19 cellular contexts compared by ENCODE assay signal in the genomic region with DNA sequence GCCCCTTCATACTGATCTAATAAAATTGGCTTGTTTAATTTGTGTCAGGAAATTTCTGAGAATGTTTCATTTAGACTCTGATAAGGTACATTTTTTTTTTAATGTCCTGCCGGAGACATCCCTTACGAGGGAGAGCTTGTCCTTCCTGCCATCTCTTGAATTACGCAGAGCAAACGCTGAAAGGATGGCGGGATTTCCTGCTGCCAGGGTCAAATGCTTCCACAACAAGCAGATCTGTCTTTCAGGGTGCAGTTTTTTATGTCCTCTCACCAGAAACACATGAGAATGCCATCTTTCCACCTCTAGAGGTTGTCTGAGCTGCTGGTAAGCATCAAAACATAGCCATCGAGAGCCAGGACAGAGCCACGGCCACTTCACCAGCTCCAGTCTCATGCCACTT.
A peak's percentile ranks its signal among the peaks of the same experiment; 100 is the strongest.
DNase-seq lines count a peak whose midpoint lies in the region; ATAC-seq, FAIRE-seq and TF ChIP-seq lines count a peak whose summit lies in the region.
"Had no signal": no experiment of that assay in that cellular context is flagged by ENCODE, and none has a peak within 500 bp of the region (broad histone marks: within the 10 kb centered on the region; RNA-seq: fewer than 3 reads in every experiment).

No MANE protein-coding gene starts in this region.

- no peak overlapping the region for H3K4me3 ChIP-seq in ACC112 (ENCODE audit: low read depth, low read length)
- no peak overlapping the region for H3K4me3 ChIP-seq in PC-3 (ENCODE audit: low read length)
- no peak overlapping the region for H3K4me3 ChIP-seq in endothelial cell of umbilical vein (replicated peaks in 1 of 3; ENCODE audit: insufficient read depth in 1 of 3, low read depth in 1 of 3, low read length in 3 of 3)
- H3K4me3 ChIP-seq: MG63 had no signal

- no peaks in the 10 kb centered on the region for H3K79me2 ChIP-seq in ACC112 (ENCODE audit: control insufficient read depth, insufficient read depth, low read length, unreplicated experiment)
- H3K79me2 ChIP-seq in PC-3 (ENCODE audit: low read length): no peaks in the 10 kb centered on the region
- no peaks in the 10 kb centered on the region for H3K79me2 ChIP-seq in endothelial cell of umbilical vein (ENCODE audit: control insufficient read depth, insufficient read depth, low read length)

- H3K27me3 ChIP-seq in ACC112 (ENCODE audit: insufficient read depth, low read length) (no peaks in the 10 kb centered on the region), PC-3 (ENCODE audit: low read length) (no peaks in the 10 kb centered on the region), endothelial cell of umbilical vein (ENCODE audit: control insufficient read depth in 2 of 2, insufficient read depth in 2 of 2, low read length in 2 of 2) (peaks cover 0 to 1% of the 10 kb centered on the region in 2 experiments)
- H3K27me3 ChIP-seq: MG63 had no signal

- intact Hi-C loops in PC-3 (cut with micrococcal nuclease) (no loop called here), endothelial cell of umbilical vein (cut with micrococcal nuclease) (no loop called here)

- BruUV-seq in PC-3 (replicated peaks; lab: Mats Ljungman, UMichigan) (no TSS peak), endothelial cell of umbilical vein (replicated peaks; lab: Mats Ljungman, UMichigan) (no TSS peak)

- peak overlapping the region; percentile 47 for H3K4me2 ChIP-seq in PC-3 (ENCODE audit: low read length)
- H3K4me2 ChIP-seq in endothelial cell of umbilical vein (ENCODE audit: insufficient read depth, low read length): peak overlapping the region; percentile 1

- DNase-seq in PC-3 (no peak), endothelial cell of umbilical vein (ENCODE audit: low read depth, low spot score) (no peak), NCI-H446 (lab: John Stamatoyannopoulos, UW) (no peak)
- no peak for DNase-seq in activated CD4-positive, alpha-beta T cell treated with anti-CD3 and anti-CD28 coated beads, Interleukin-2, amount 50 U/mL, for 1 hour
- DNase-seq in stimulated activated CD4-positive, alpha-beta T cell treated with anti-CD3 and anti-CD28 coated beads, Interleukin-2, amount 100 ng/mL, for 24 hours: no peak
- DNase-seq: activated CD4-positive, alpha-beta T cell treated with anti-CD3 and anti-CD28 coated beads, Interleukin-2, amount 10 ng/mL, durations not matched to agents 24 days and 14 days; activated CD8-positive, alpha-beta memory T cell treated with anti-CD3 and anti-CD28 coated beads, Interleukin-2, amount 50 U/mL, for 4 hours; activated effector memory CD4-positive, alpha-beta T cell treated with anti-CD3 and anti-CD28 coated beads, Interleukin-2, amount 50 U/mL, for 16 hours; NCI-H2171; occipital lobe had no signal

- no peaks in the 10 kb centered on the region for H3K9me3 Mint-ChIP-seq in nephron
- H3K9me3 Mint-ChIP-seq: activated CD4-positive, alpha-beta T cell treated with anti-CD3 and anti-CD28 coated beads, Interleukin-2, amount 10 ng/mL, durations not matched to agents 24 days and 14 days; stimulated activated effector memory CD8-positive, alpha-beta T cell treated with anti-CD3 and anti-CD28 coated beads, Interleukin-12 subunit alpha, Interleukin-12 subunit beta, amount 100 ng/mL, for 72 hours; T-helper 1 cell treated with Interleukin-12 subunit alpha and Interleukin-12 subunit beta and Interleukin-4 antibody, amounts not matched to agents 30 μg/mL and 1 μg/mL, for 36 hours had no signal

- H2AFZ ChIP-seq in ACC112 (ENCODE audit: low read length, unreplicated experiment) (peak overlapping the region; percentile 70), PC-3 (ENCODE audit: low read length) (no peak overlapping the region), endothelial cell of umbilical vein (ENCODE audit: low read depth, low read length) (peak overlapping the region; percentile 17)

- H4K20me1 ChIP-seq in PC-3 (ENCODE audit: low read length): no peaks in the 10 kb centered on the region
- no peaks in the 10 kb centered on the region for H4K20me1 ChIP-seq in endothelial cell of umbilical vein (replicated peaks; ENCODE audit: control insufficient read depth, extremely low read depth, insufficient read depth, low read length)

- POLR2A ChIA-PET in PC-3 (lab: Charles Lee; ENCODE audit: unreplicated experiment) (no interaction called here), endothelial cell of umbilical vein (lab: Charles Lee) (no interaction called here)

- TF ChIP-seq POLR2A in endothelial cell of umbilical vein (IDR thresholded peaks at IDR 0.05; ENCODE audit: low read depth, low read length): no peak

- peaks cover 40% of the 10 kb centered on the region for H3K4me1 Mint-ChIP-seq in nephron
- H3K4me1 Mint-ChIP-seq: stimulated activated effector memory CD8-positive, alpha-beta T cell treated with anti-CD3 and anti-CD28 coated beads, Interleukin-12 subunit alpha, Interleukin-12 subunit beta, amount 100 ng/mL, for 72 hours had no signal

- H3K27ac Mint-ChIP-seq in nephron: peak overlapping the region; percentile 90 to 93 (median 93)
- H3K27ac Mint-ChIP-seq: activated CD4-positive, alpha-beta T cell treated with anti-CD3 and anti-CD28 coated beads, Interleukin-2, amount 10 ng/mL, durations not matched to agents 24 days and 14 days; stimulated activated effector memory CD8-positive, alpha-beta T cell treated with anti-CD3 and anti-CD28 coated beads, Interleukin-12 subunit alpha, Interleukin-12 subunit beta, amount 100 ng/mL, for 72 hours; T-helper 1 cell treated with Interleukin-12 subunit alpha and Interleukin-12 subunit beta and Interleukin-4 antibody, amounts not matched to agents 30 μg/mL and 1 μg/mL, for 36 hours had no signal

- H3K9ac ChIP-seq in PC-3 (ENCODE audit: low read length): no peak overlapping the region
- H3K9ac ChIP-seq in endothelial cell of umbilical vein (replicated peaks; ENCODE audit: extremely low read depth, insufficient read depth, low read length): no peak overlapping the region

- ATAC-seq in PC-3: no peak
- no peak for ATAC-seq in HG03025 (IDR thresholded peaks at IDR 0.05; ENCODE audit: low FRiP score, unreplicated experiment)
- ATAC-seq: stimulated activated effector memory CD8-positive, alpha-beta T cell treated with anti-CD3 and anti-CD28 coated beads, Interleukin-12 subunit alpha, Interleukin-12 subunit beta, amount 100 ng/mL, for 72 hours had no signal

- peaks cover 6% of the 10 kb centered on the region for H3K27me3 Mint-ChIP-seq in nephron (ENCODE audit: low read depth)

- H3K9me3 ChIP-seq in PC-3 (ENCODE audit: low read length): no peaks in the 10 kb centered on the region
- no peaks in the 10 kb centered on the region for H3K9me3 ChIP-seq in endothelial cell of umbilical vein (replicated peaks; ENCODE audit: control insufficient read depth, insufficient read depth, low read length)
- H3K9me3 ChIP-seq: MG63 had no signal

- H3K9me1 ChIP-seq in endothelial cell of umbilical vein (replicated peaks; ENCODE audit: control insufficient read depth, extremely low read depth, insufficient read depth, low read length): no peaks in the 10 kb centered on the region

- no peak for TF ChIP-seq CTCF in PC-3 (conservative IDR thresholded peaks at IDR 0.05; ENCODE audit: low read depth, low read length)
- no peak for TF ChIP-seq CTCF in endothelial cell of umbilical vein (IDR thresholded peaks at IDR 0.05; ENCODE audit: extremely low read depth in 1 of 2, insufficient read depth in 1 of 2, low read depth in 1 of 2, low read length in 2 of 2)
- TF ChIP-seq CTCF in nephron (IDR thresholded peaks at IDR 0.05; ENCODE audit: unreplicated experiment in 3 of 3): no peak

- no peak overlapping the region for H3K27ac ChIP-seq in ACC112 (ENCODE audit: low read depth, low read length)
- H3K27ac ChIP-seq in PC-3 (ENCODE audit: low read length): peak overlapping the region; percentile 25
- no peak overlapping the region for H3K27ac ChIP-seq in endothelial cell of umbilical vein (ENCODE audit: insufficient read depth, low read depth, low read length)

- H3F3A ChIP-seq in PC-3 (ENCODE audit: low read length, unreplicated experiment): no peaks in the 10 kb centered on the region

- FAIRE-seq in endothelial cell of umbilical vein (lab: Jason Lieb, UNC): no peak
- FAIRE-seq: bronchial epithelial cell, frontal cortex, G401.6 had no signal

- H3K36me3 ChIP-seq in ACC112 (ENCODE audit: insufficient read depth, low read length): no peaks in the 10 kb centered on the region
- no peaks in the 10 kb centered on the region for H3K36me3 ChIP-seq in PC-3 (ENCODE audit: low read depth, low read length)
- H3K36me3 ChIP-seq in endothelial cell of umbilical vein (ENCODE audit: control insufficient read depth in 2 of 2, extremely low read depth in 1 of 2, insufficient read depth in 2 of 2, low read length in 2 of 2): no peaks in the 10 kb centered on the region
- H3K36me3 ChIP-seq: MG63 had no signal

- H3K4me1 ChIP-seq in ACC112 (ENCODE audit: control insufficient read depth, insufficient read depth, low read length, unreplicated experiment) (peaks cover 23% of the 10 kb centered on the region), PC-3 (ENCODE audit: insufficient read depth, low read length) (peaks cover 25% of the 10 kb centered on the region), endothelial cell of umbilical vein (ENCODE audit: control insufficient read depth, extremely low read depth, insufficient read depth, low read length) (peaks cover 4% of the 10 kb centered on the region)

- no peaks in the 10 kb centered on the region for H3K36me3 Mint-ChIP-seq in nephron (ENCODE audit: low read depth)
- H3K36me3 Mint-ChIP-seq: stimulated activated effector memory CD8-positive, alpha-beta T cell treated with anti-CD3 and anti-CD28 coated beads, Interleukin-12 subunit alpha, Interleukin-12 subunit beta, amount 100 ng/mL, for 72 hours had no signal

- H3K9me2 ChIP-seq in PC-3 (replicated peaks; ENCODE audit: low read length): no peaks in the 10 kb centered on the region

- peak overlapping the region; percentile 2 to 54 (median 39) for H3K4me3 Mint-ChIP-seq in nephron
- H3K4me3 Mint-ChIP-seq: activated CD4-positive, alpha-beta T cell treated with anti-CD3 and anti-CD28 coated beads, Interleukin-2, amount 10 ng/mL, durations not matched to agents 24 days and 14 days; stimulated activated effector memory CD8-positive, alpha-beta T cell treated with anti-CD3 and anti-CD28 coated beads, Interleukin-12 subunit alpha, Interleukin-12 subunit beta, amount 100 ng/mL, for 72 hours; T-helper 1 cell treated with Interleukin-12 subunit alpha and Interleukin-12 subunit beta and Interleukin-4 antibody, amounts not matched to agents 30 μg/mL and 1 μg/mL, for 36 hours had no signal

- dilution Hi-C loops in endothelial cell of umbilical vein (cut with MboI; ENCODE audit: extremely low pct_ligation_motif_present, low sequenced_read_pairs): no loop called here

- CTCF ChIA-PET in PC-3 (lab: Charles Lee) (interaction anchor here (1.3 kb wide), 1 partner anchor 123 kb away, joined by 4 read pairs; no protein-coding TSS in a partner anchor), endothelial cell of umbilical vein (lab: Charles Lee) (interaction anchor here (0.9 to 1.4 kb wide), 3 partner anchors 8 to 73 kb away, joined by 3 to 5 read pairs (median 3); no protein-coding TSS in a partner anchor)

TF ChIP-seq in endothelial cell of umbilical vein, 7 proteins besides CTCF, POLR2A, EP300 and RAD21 (continues in another document):
- TF ChIP-seq MYC (IDR thresholded peaks at IDR 0.05; ENCODE audit: low read depth, low read length) (no peak), MAX (IDR thresholded peaks at IDR 0.05; ENCODE audit: insufficient read depth, insufficient read length) (no peak)
